Comparison of ENCODE assay signal across 1 cellular context in the genomic region with DNA sequence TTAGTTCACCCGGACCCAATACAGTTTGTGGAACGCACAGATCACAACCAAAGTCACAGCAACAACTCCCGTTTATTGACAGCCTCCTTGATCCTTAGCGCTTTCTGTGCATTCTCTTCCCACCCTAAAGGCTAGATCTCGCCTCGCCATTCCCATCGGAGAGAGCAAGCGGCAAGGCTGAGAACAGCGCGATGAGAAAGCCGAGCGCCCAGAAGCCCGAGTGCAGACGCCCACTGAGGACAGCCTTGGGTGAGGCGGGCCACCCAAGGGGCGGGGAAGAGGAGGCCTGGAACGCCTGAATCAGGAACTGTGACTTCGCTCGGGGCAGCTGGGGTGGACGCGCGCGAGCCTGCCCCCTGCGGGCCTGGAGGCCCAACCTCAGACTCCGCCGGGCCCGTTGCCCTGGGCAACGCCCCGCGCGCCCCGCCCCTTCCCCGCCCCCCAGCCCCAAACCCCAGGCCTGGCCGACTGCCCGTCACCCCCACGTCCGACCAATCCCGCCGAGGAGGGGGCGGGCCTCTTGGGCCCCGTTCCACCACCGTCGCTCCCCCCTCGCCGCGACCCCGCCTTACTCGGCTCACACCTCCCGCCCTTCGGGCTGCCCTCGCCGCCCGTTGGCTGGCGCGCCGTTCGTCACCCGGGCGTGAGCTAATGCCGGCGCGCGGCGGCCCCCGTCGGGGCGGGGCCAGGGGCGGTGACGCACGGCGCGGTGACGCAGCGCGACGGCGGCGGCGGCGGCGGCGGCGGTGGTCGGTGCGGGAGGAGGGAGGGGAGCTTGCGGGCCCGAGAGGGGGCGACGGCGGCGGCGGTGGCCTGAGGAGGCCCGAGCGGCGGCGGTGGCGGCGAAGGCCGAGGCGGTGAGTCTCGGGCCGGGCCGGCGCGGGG.
TF ChIP-seq lines count a peak whose summit lies in the region.

A gene with protein sequence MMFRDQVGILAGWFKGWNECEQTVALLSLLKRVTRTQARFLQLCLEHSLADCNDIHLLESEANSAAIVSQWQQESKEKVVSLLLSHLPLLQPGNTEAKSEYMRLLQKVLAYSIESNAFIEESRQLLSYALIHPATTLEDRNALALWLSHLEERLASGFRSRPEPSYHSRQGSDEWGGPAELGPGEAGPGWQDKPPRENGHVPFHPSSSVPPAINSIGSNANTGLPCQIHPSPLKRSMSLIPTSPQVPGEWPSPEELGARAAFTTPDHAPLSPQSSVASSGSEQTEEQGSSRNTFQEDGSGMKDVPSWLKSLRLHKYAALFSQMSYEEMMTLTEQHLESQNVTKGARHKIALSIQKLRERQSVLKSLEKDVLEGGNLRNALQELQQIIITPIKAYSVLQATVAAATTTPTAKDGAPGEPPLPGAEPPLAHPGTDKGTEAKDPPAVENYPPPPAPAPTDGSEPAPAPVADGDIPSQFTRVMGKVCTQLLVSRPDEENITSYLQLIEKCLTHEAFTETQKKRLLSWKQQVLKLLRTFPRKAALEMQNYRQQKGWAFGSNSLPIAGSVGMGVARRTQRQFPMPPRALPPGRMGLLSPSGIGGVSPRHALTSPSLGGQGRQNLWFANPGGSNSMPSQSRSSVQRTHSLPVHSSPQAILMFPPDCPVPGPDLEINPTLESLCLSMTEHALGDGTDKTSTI (plus strand): TSS at position 702 of the 885 bp plus-strand sequence. CDS start 14,473 bp downstream, outside the sequence.

TF ChIP-seq in HepG2, 621 proteins besides CTCF, POLR2A, EP300 and RAD21 (continued from another document and continues in another):
- TF ChIP-seq, protein P1, sequence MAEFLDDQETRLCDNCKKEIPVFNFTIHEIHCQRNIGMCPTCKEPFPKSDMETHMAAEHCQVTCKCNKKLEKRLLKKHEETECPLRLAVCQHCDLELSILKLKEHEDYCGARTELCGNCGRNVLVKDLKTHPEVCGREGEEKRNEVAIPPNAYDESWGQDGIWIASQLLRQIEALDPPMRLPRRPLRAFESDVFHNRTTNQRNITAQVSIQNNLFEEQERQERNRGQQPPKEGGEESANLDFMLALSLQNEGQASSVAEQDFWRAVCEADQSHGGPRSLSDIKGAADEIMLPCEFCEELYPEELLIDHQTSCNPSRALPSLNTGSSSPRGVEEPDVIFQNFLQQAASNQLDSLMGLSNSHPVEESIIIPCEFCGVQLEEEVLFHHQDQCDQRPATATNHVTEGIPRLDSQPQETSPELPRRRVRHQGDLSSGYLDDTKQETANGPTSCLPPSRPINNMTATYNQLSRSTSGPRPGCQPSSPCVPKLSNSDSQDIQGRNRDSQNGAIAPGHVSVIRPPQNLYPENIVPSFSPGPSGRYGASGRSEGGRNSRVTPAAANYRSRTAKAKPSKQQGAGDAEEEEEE (CRISPR knock-in tag; IDR thresholded peaks at IDR 0.05; ENCODE audit: borderline replicate concordance): no peak
- TF ChIP-seq TEAD3 (CRISPR knock-in tag; optimal IDR thresholded peaks at IDR 0.05; ENCODE audit: borderline replicate concordance): peak; percentile 86
- TF ChIP-seq ZNF24 (IDR thresholded peaks at IDR 0.05): no peak
- TF ChIP-seq, protein P2, sequence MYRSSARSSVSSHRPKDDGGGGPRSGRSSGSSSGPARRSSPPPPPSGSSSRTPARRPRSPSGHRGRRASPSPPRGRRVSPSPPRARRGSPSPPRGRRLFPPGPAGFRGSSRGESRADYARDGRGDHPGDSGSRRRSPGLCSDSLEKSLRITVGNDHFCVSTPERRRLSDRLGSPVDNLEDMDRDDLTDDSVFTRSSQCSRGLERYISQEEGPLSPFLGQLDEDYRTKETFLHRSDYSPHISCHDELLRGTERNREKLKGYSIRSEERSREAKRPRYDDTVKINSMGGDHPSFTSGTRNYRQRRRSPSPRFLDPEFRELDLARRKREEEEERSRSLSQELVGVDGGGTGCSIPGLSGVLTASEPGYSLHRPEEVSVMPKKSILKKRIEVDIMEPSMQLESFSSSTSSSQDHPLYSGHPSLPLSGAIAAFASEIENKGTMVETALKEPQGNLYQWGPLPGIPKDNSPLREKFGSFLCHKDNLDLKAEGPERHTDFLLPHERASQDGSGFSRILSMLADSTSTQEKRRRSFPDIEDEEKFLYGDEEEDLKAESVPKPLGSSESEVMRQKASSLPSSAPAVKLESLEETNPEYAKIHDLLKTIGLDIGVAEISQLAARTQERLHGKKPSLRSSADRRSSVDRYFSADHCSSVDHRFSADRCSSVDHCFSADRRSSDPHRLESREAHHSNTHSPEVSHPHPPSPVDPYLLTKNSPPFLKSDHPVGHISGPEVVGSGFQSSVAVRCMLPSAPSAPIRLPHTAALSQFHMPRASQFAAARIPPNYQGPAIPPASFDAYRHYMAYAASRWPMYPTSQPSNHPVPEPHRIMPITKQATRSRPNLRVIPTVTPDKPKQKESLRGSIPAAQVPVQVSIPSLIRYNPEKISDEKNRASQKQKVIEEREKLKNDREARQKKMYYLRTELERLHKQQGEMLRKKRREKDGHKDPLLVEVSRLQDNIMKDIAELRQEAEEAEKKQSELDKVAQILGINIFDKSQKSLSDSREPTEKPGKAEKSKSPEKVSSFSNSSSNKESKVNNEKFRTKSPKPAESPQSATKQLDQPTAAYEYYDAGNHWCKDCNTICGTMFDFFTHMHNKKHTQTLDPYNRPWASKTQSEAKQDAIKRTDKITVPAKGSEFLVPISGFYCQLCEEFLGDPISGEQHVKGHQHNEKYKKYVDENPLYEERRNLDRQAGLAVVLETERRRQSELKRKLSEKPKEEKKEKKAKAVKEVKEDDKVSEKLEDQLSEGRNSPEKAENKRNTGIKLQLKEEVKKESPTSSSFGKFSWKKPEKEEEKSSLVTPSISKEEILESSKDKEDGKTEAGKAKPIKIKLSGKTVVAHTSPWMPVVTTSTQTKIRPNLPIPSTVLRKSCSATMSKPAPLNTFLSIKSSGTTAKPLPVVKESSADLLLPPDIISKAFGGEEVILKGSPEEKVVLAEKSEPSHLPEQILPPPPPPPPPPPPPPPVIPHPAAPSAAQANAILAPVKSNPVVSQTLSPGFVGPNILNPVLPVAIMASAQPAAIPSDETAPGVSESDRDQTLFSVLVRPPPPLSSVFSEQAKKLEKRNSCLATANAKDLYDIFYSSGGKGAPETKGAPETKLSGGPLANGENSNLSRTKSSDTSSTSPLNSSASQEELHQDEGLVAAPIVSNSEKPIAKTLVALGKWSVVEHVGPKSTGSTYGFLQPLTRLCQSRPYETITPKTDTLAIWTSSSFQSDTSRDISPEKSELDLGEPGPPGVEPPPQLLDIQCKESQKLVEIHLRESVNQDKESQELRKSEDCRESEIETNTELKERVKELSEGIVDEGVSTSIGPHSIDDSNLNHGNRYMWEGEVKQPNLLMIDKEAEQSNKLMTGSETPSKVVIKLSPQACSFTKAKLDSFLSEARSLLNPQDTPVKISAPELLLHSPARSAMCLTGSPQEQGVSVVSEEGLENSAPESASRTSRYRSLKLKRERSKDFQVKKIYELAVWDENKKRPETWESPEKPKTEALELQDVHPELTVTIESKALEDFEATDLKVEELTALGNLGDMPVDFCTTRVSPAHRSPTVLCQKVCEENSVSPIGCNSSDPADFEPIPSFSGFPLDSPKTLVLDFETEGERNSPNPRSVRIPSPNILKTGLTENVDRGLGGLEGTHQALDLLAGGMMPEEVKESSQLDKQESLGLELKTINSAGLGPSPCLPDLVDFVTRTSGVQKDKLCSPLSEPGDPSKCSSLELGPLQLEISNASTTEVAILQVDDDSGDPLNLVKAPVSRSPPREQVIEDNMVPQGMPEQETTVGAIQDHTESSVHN (CRISPR knock-in tag; IDR thresholded peaks at IDR 0.05): peak; percentile 80; the same call in 1 of the 2 replicates
- no peak for TF ChIP-seq ZNF644 (CRISPR knock-in tag; IDR thresholded peaks at IDR 0.05; ENCODE audit: low read depth)
- no peak for TF ChIP-seq ZSCAN20 (CRISPR knock-in tag; IDR thresholded peaks at IDR 0.05; ENCODE audit: borderline replicate concordance)
- peak; percentile 95 for TF ChIP-seq POLR2AphosphoS5 (IDR thresholded peaks at IDR 0.05; ENCODE audit: low read depth, low read length)
- TF ChIP-seq, protein P3, sequence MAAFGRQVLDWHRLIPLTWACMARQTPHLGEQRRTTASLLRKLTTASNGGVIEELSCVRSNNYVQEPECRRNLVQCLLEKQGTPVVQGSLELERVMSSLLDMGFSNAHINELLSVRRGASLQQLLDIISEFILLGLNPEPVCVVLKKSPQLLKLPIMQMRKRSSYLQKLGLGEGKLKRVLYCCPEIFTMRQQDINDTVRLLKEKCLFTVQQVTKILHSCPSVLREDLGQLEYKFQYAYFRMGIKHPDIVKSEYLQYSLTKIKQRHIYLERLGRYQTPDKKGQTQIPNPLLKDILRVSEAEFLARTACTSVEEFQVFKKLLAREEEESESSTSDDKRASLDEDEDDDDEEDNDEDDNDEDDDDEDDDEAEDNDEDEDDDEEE (CRISPR knock-in tag; IDR thresholded peaks at IDR 0.05): no peak
- TF ChIP-seq MBD4 (IDR thresholded peaks at IDR 0.05; ENCODE audit: borderline replicate concordance, low read length): no peak
- TF ChIP-seq ZNF570 (CRISPR knock-in tag; IDR thresholded peaks at IDR 0.05; ENCODE audit: borderline replicate concordance): no peak
- no peak for TF ChIP-seq PPARG (CRISPR knock-in tag; conservative IDR thresholded peaks at IDR 0.05)
- no peak for TF ChIP-seq NR2F1 (CRISPR knock-in tag; IDR thresholded peaks at IDR 0.05)
- 0 out of 2 replicates have a peak, but pooled peaks have one; percentile 25 for TF ChIP-seq ZNF460 (CRISPR knock-in tag; IDR thresholded peaks at IDR 0.05; ENCODE audit: borderline replicate concordance)
- TF ChIP-seq ZNF83 (CRISPR knock-in tag; IDR thresholded peaks at IDR 0.05; ENCODE audit: borderline replicate concordance): peak; percentile 87; the same call in 1 of the 2 replicates
- no peak for TF ChIP-seq RCOR2 (CRISPR knock-in tag; IDR thresholded peaks at IDR 0.05)
- TF ChIP-seq AGO1 (IDR thresholded peaks at IDR 0.05; ENCODE audit: low read depth, low read length, poor library complexity, severe bottlenecking): no peak
- TF ChIP-seq, protein P4, sequence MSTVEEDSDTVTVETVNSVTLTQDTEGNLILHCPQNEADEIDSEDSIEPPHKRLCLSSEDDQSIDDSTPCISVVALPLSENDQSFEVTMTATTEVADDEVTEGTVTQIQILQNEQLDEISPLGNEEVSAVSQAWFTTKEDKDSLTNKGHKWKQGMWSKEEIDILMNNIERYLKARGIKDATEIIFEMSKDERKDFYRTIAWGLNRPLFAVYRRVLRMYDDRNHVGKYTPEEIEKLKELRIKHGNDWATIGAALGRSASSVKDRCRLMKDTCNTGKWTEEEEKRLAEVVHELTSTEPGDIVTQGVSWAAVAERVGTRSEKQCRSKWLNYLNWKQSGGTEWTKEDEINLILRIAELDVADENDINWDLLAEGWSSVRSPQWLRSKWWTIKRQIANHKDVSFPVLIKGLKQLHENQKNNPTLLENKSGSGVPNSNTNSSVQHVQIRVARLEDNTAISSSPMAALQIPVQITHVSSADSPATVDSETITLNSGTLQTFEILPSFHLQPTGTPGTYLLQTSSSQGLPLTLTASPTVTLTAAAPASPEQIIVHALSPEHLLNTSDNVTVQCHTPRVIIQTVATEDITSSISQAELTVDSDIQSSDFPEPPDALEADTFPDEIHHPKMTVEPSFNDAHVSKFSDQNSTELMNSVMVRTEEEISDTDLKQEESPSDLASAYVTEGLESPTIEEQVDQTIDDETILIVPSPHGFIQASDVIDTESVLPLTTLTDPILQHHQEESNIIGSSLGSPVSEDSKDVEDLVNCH (CRISPR knock-in tag; IDR thresholded peaks at IDR 0.05): no peak; the same call in 1 of the 2 replicates
- TF ChIP-seq ATF7 (IDR thresholded peaks at IDR 0.05): no peak
- no peak for TF ChIP-seq ATF7 (CRISPR knock-in tag; IDR thresholded peaks at IDR 0.05)
- peak; percentile 89 for TF ChIP-seq ZNF274 (CRISPR knock-in tag; IDR thresholded peaks at IDR 0.05)
- TF ChIP-seq KMT2A (CRISPR knock-in tag; IDR thresholded peaks at IDR 0.05): peak; percentile 57; the same call in 1 of the 2 replicates
- TF ChIP-seq, protein P5, sequence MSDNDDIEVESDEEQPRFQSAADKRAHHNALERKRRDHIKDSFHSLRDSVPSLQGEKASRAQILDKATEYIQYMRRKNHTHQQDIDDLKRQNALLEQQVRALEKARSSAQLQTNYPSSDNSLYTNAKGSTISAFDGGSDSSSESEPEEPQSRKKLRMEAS (IDR thresholded peaks at IDR 0.05): peak; percentile 84; the same call in 1 of the 2 replicates
- peak; percentile 90; the same call in 1 of the 2 replicates for TF ChIP-seq ZMYM4 (CRISPR knock-in tag; IDR thresholded peaks at IDR 0.05)
- TF ChIP-seq ZNF589 (CRISPR knock-in tag; conservative IDR thresholded peaks at IDR 0.05): no peak
- no peak for TF ChIP-seq ZNF263 (CRISPR knock-in tag; IDR thresholded peaks at IDR 0.05)
- no peak for TF ChIP-seq ZFP62 (CRISPR knock-in tag; IDR thresholded peaks at IDR 0.05)
- TF ChIP-seq ZNF337 (CRISPR knock-in tag; IDR thresholded peaks at IDR 0.05; ENCODE audit: borderline replicate concordance, low read depth): no peak
- TF ChIP-seq, protein P6, sequence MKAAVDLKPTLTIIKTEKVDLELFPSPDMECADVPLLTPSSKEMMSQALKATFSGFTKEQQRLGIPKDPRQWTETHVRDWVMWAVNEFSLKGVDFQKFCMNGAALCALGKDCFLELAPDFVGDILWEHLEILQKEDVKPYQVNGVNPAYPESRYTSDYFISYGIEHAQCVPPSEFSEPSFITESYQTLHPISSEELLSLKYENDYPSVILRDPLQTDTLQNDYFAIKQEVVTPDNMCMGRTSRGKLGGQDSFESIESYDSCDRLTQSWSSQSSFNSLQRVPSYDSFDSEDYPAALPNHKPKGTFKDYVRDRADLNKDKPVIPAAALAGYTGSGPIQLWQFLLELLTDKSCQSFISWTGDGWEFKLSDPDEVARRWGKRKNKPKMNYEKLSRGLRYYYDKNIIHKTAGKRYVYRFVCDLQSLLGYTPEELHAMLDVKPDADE (CRISPR knock-in tag; IDR thresholded peaks at IDR 0.05): no peak
- no peak for TF ChIP-seq DNMT3B (CRISPR knock-in tag; conservative IDR thresholded peaks at IDR 0.05)
- 0 out of 2 replicates have a peak, but pooled peaks have one; percentile 73 for TF ChIP-seq ZKSCAN8 (CRISPR knock-in tag; IDR thresholded peaks at IDR 0.05; ENCODE audit: borderline replicate concordance)
- TF ChIP-seq, protein P7, sequence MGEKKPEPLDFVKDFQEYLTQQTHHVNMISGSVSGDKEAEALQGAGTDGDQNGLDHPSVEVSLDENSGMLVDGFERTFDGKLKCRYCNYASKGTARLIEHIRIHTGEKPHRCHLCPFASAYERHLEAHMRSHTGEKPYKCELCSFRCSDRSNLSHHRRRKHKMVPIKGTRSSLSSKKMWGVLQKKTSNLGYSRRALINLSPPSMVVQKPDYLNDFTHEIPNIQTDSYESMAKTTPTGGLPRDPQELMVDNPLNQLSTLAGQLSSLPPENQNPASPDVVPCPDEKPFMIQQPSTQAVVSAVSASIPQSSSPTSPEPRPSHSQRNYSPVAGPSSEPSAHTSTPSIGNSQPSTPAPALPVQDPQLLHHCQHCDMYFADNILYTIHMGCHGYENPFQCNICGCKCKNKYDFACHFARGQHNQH (CRISPR knock-in tag; IDR thresholded peaks at IDR 0.05): peak; percentile 89
- TF ChIP-seq MAZ (IDR thresholded peaks at IDR 0.05; ENCODE audit: borderline replicate concordance, low read depth, low read length): peak; percentile 87; the same call in 1 of the 2 replicates
- peak; percentile 55 for TF ChIP-seq MAZ (CRISPR knock-in tag; IDR thresholded peaks at IDR 0.05; ENCODE audit: low read depth)
- 0 out of 2 replicates have a peak, but pooled peaks have one; percentile 30 for TF ChIP-seq BRCA1 (CRISPR knock-in tag; IDR thresholded peaks at IDR 0.05)
- TF ChIP-seq MAFK (conservative IDR thresholded peaks at IDR 0.05 in 1 of 2, IDR thresholded peaks at IDR 0.05 in 1 of 2; ENCODE audit: low read length in 2 of 2): no peak
- TF ChIP-seq ZEB1 (IDR thresholded peaks at IDR 0.05; ENCODE audit: insufficient replicate concordance, low read depth): peak; percentile 49
- no peak for TF ChIP-seq ZNF616 (CRISPR knock-in tag; IDR thresholded peaks at IDR 0.05; ENCODE audit: low read depth)
- peak; percentile 81 for TF ChIP-seq HOXA3 (CRISPR knock-in tag; IDR thresholded peaks at IDR 0.05)
- 0 out of 2 replicates have a peak, but pooled peaks have one; percentile 18 for TF ChIP-seq CENPT (CRISPR knock-in tag; IDR thresholded peaks at IDR 0.05; ENCODE audit: low read depth)
- TF ChIP-seq REXO4 (CRISPR knock-in tag; IDR thresholded peaks at IDR 0.05; ENCODE audit: borderline replicate concordance): no peak
- no peak for TF ChIP-seq ZNF256 (CRISPR knock-in tag; conservative IDR thresholded peaks at IDR 0.05)
